8 cellular contexts compared by ENCODE assay signal in genomic region chr13:101514695-101515275, GRCh38.
DNase-seq lines count a peak whose midpoint lies in the region; ATAC-seq, FAIRE-seq and TF ChIP-seq lines count a peak whose summit lies in the region.

No MANE protein-coding gene starts in this region.

- H3K27ac ChIP-seq in VCaP (no peak overlapping the region), small intestine (ENCODE audit: low read depth in 1 of 2, low read length in 1 of 2) (no peak overlapping the region)

- H3K27ac Mint-ChIP-seq in activated CD4-positive, alpha-beta T cell treated with anti-CD3 and anti-CD28 coated beads for 36 hours, result no peak overlapping the region
- no peak overlapping the region for H3K27ac Mint-ChIP-seq in T-helper 2 cell treated with Interferon-gamma antibody and Interleukin-4, amounts not matched to agents 5 μg/mL and 100 μg/mL, for 36 hours

- CTCF ChIA-PET in activated CD4-positive, alpha-beta T cell treated with anti-CD3 and anti-CD28 coated beads for 36 hours (lab: Charles Lee), result interaction anchor here (0.6 to 1.8 kb wide), 3 partner anchors 192 to 1041 kb away, joined by 3 to 11 read pairs (median 3); no protein-coding TSS in a partner anchor

- POLR2A ChIA-PET in activated CD4-positive, alpha-beta T cell treated with anti-CD3 and anti-CD28 coated beads for 36 hours (lab: Charles Lee), result no interaction called here

- DNase-seq in activated CD4-positive, alpha-beta T cell treated with anti-CD3 and anti-CD28 coated beads for 36 hours, result peak; percentile 19
- DNase-seq in activated CD4-positive, alpha-beta T cell treated with anti-CD3 and anti-CD28 coated beads, Interleukin-2, amount 50 U/mL, for 48 hours, result no peak
- DNase-seq in HFF-Myc (ENCODE audit: extremely low read depth, low read depth) (peak; percentile 48), NCI-H187 treated with DMSO at 0.1 percent for 48 hours (lab: John Stamatoyannopoulos, UW) (peak; percentile 55), left cardiac atrium (no peak), small intestine (peak; percentile 44)
- DNase-seq in T-helper 2 cell treated with Interferon-gamma antibody and Interleukin-4, amounts not matched to agents 5 μg/mL and 100 μg/mL, for 36 hours (ENCODE audit: low spot score), result no peak

- H3K36me3 Mint-ChIP-seq in activated CD4-positive, alpha-beta T cell treated with anti-CD3 and anti-CD28 coated beads for 36 hours (ENCODE audit: low read depth), result no peaks in the 10 kb centered on the region
- no peaks in the 10 kb centered on the region for H3K36me3 Mint-ChIP-seq in T-helper 2 cell treated with Interferon-gamma antibody and Interleukin-4, amounts not matched to agents 5 μg/mL and 100 μg/mL, for 36 hours (ENCODE audit: low read depth)

- H3K27me3 Mint-ChIP-seq in activated CD4-positive, alpha-beta T cell treated with anti-CD3 and anti-CD28 coated beads for 36 hours, result peaks cover 3% of the 10 kb centered on the region
- peaks cover 16% of the 10 kb centered on the region for H3K27me3 Mint-ChIP-seq in T-helper 2 cell treated with Interferon-gamma antibody and Interleukin-4, amounts not matched to agents 5 μg/mL and 100 μg/mL, for 36 hours (ENCODE audit: low read depth)

- no peak overlapping the region for H3K4me3 Mint-ChIP-seq in activated CD4-positive, alpha-beta T cell treated with anti-CD3 and anti-CD28 coated beads for 36 hours
- no peak overlapping the region for H3K4me3 Mint-ChIP-seq in T-helper 2 cell treated with Interferon-gamma antibody and Interleukin-4, amounts not matched to agents 5 μg/mL and 100 μg/mL, for 36 hours

- no peaks in the 10 kb centered on the region for H3K27me3 ChIP-seq in small intestine (ENCODE audit: control insufficient read depth in 2 of 2, insufficient read depth in 2 of 2, low read length in 2 of 2)

- no peaks in the 10 kb centered on the region for H3K4me1 ChIP-seq in small intestine (ENCODE audit: control insufficient read depth in 2 of 2, insufficient read depth in 1 of 2, low read depth in 1 of 2, low read length in 1 of 2)

- TF ChIP-seq CTCF in HFF-Myc (IDR thresholded peaks at IDR 0.05; ENCODE audit: low read depth, low read length, missing control alignments) (peak; percentile 58), VCaP (conservative IDR thresholded peaks at IDR 0.05) (peak; percentile 90)

- H3K4me1 Mint-ChIP-seq in activated CD4-positive, alpha-beta T cell treated with anti-CD3 and anti-CD28 coated beads for 36 hours, result no peaks in the 10 kb centered on the region
- H3K4me1 Mint-ChIP-seq in T-helper 2 cell treated with Interferon-gamma antibody and Interleukin-4, amounts not matched to agents 5 μg/mL and 100 μg/mL, for 36 hours (ENCODE audit: low read depth), result peaks cover 5% of the 10 kb centered on the region

- no peak overlapping the region for H3K4me3 ChIP-seq in HFF-Myc (replicated peaks; ENCODE audit: low read depth, low read length)
- H3K4me3 ChIP-seq in small intestine (ENCODE audit: low read depth in 1 of 2, low read length in 2 of 2), result no peak overlapping the region

- ATAC-seq in activated CD4-positive, alpha-beta T cell treated with anti-CD3 and anti-CD28 coated beads for 36 hours, result no peak
- ATAC-seq in left cardiac atrium, result peak; percentile 44 to 45

- intact Hi-C loops in activated CD4-positive, alpha-beta T cell treated with anti-CD3 and anti-CD28 coated beads for 36 hours (cut with DNase I, micrococcal nuclease), result loop anchor here (1.0 to 10.0 kb wide), 7 partner anchors 243 to 1042 kb away; no protein-coding TSS in a partner anchor
- intact Hi-C loops in left cardiac atrium (cut with DNase I), result loop anchor here (5.0 to 10.0 kb wide), 2 partner anchors 240 to 243 kb away; no protein-coding TSS in a partner anchor

- H3K36me3 ChIP-seq in small intestine (ENCODE audit: control insufficient read depth in 2 of 2, insufficient read depth in 2 of 2, low read length in 2 of 2), result no peaks in the 10 kb centered on the region

- H3K9me3 ChIP-seq in small intestine (ENCODE audit: control insufficient read depth, low read depth), result no peaks in the 10 kb centered on the region

- FAIRE-seq in small intestine (lab: Jason Lieb, UNC), result no peak

- no peaks in the 10 kb centered on the region for H3K9me3 Mint-ChIP-seq in activated CD4-positive, alpha-beta T cell treated with anti-CD3 and anti-CD28 coated beads for 36 hours (ENCODE audit: low read depth)
- H3K9me3 Mint-ChIP-seq in T-helper 2 cell treated with Interferon-gamma antibody and Interleukin-4, amounts not matched to agents 5 μg/mL and 100 μg/mL, for 36 hours, result no peaks in the 10 kb centered on the region

Comparison
In these comparisons a context has a peak if more than half of its experiments do, and no peak if none do; other contexts are left out.
1. DNase-seq: peak in activated CD4-positive, alpha-beta T cell treated with anti-CD3 and anti-CD28 coated beads for 36 hours (single experiment), HFF-Myc (single experiment), NCI-H187 treated with DMSO at 0.1 percent for 48 hours (single experiment) and small intestine (single experiment); none in activated CD4-positive, alpha-beta T cell treated with anti-CD3 and anti-CD28 coated beads, Interleukin-2, amount 50 U/mL, for 48 hours (0 of 2), left cardiac atrium (single experiment) and T-helper 2 cell treated with Interferon-gamma antibody and Interleukin-4, amounts not matched to agents 5 μg/mL and 100 μg/mL, for 36 hours (single experiment).